ENCODE assay signal across 15 cellular contexts in the genomic region with DNA sequence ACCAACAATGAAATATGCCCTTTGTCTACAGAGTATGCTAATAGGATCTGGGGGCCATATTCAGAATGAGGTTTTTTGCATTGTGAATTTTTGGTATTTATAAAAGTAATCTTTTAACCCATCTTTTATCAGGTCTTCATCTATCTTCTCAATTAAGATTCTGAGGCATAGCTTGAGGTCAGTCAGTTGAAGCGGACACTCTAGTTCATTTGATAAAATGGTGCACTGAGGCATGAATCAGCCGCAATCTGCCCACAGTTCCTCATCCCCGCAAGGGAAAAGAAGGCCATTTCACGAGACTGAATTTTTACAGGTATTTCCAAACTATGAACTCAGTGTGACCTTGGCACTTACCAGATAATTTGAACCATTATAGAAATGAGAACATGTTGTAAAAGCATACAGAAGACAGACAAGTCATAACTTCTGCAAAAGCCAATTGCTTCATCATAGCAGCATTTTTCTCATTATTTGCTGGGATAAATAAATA. TPM values are rescaled to one million over a fixed set of nuclear protein-coding genes. Genes with fewer than 3 reads are reported as not detected.
DNase-seq lines count a peak whose midpoint lies in the region; ATAC-seq, FAIRE-seq and TF ChIP-seq lines count a peak whose summit lies in the region.
"Had no signal": no experiment of that assay in that cellular context is flagged by ENCODE, and none has a peak within 500 bp of the region (broad histone marks: within the 10 kb centered on the region; RNA-seq: fewer than 3 reads in every experiment).

No MANE protein-coding gene starts in this region.

- H3K9me3 Mint-ChIP-seq in chondrocyte (ENCODE audit: low read depth): peaks cover 6% of the 10 kb centered on the region

- no peaks in the 10 kb centered on the region for H3K27me3 Mint-ChIP-seq in chondrocyte (ENCODE audit: low read depth)
- H3K27me3 Mint-ChIP-seq: CD4-positive, alpha-beta memory T cell had no signal

- H3K9me3 ChIP-seq in HEK293 (ENCODE audit: control insufficient read depth, insufficient read depth, low read depth, low read length) (no peaks in the 10 kb centered on the region), RWPE2 (ENCODE audit: severe bottlenecking) (no peaks in the 10 kb centered on the region)
- H3K9me3 ChIP-seq: A549, BE2C had no signal

- no peak overlapping the region for H3K4me3 Mint-ChIP-seq in chondrocyte (ENCODE audit: unreplicated experiment)
- H3K4me3 Mint-ChIP-seq: CD4-positive, alpha-beta memory T cell had no signal

- CTCF ChIA-PET in HEK293 (lab: Yijun Ruan, JAX): interaction anchor here (1.0 to 1.1 kb wide), 2 partner anchors 30 to 548 kb away, joined by 3 read pairs; no protein-coding TSS in a partner anchor

- H3K4me1 Mint-ChIP-seq in chondrocyte (ENCODE audit: low read depth): no peaks in the 10 kb centered on the region
- H3K4me1 Mint-ChIP-seq: CD4-positive, alpha-beta memory T cell had no signal

- H3K36me3 ChIP-seq in HEK293 (ENCODE audit: control insufficient read depth in 2 of 2, insufficient read depth in 1 of 2, low read length in 2 of 2): no peaks in the 10 kb centered on the region
- no peaks in the 10 kb centered on the region for H3K36me3 ChIP-seq in RWPE2 (ENCODE audit: low read depth)
- H3K36me3 ChIP-seq: BE2C had no signal

- FAIRE-seq in H54 (lab: Jason Lieb, UNC) (no peak), urothelium cell line (lab: Jason Lieb, UNC) (no peak)
- FAIRE-seq: H1 had no signal

- H3K27ac Mint-ChIP-seq in chondrocyte (ENCODE audit: unreplicated experiment): no peak overlapping the region
- H3K27ac Mint-ChIP-seq: CD4-positive, alpha-beta memory T cell had no signal

- peak; percentile 6; the same call in 1 of the 3 replicates for ATAC-seq in RWPE2 (ENCODE audit: low read depth)
- ATAC-seq in esophagus mucosa: peak; percentile 15
- ATAC-seq: A549 had no signal

- TF ChIP-seq CTCF in HEK293 (tag by site-specific recombination; IDR thresholded peaks at IDR 0.05) (no peak), RWPE2 (IDR thresholded peaks at IDR 0.05; ENCODE audit: poor library complexity, severe bottlenecking) (no peak), chondrocyte (IDR thresholded peaks at IDR 0.05) (no peak)

- no peak for TF ChIP-seq POLR2A in H54 (IDR thresholded peaks at IDR 0.05; ENCODE audit: low read depth, low read length)

- H3K27ac ChIP-seq in HEK293 (ENCODE audit: extremely low read depth, low read depth, low read length): peak overlapping the region; percentile 44
- peak overlapping the region; percentile 54 for H3K27ac ChIP-seq in RWPE2 (ENCODE audit: poor library complexity, severe bottlenecking)
- H3K27ac ChIP-seq: A549, C4-2B, HL-60 had no signal

- no peaks in the 10 kb centered on the region for H3K36me3 Mint-ChIP-seq in chondrocyte (ENCODE audit: low read depth)
- H3K36me3 Mint-ChIP-seq: CD4-positive, alpha-beta memory T cell had no signal

- no peaks in the 10 kb centered on the region for H3K27me3 ChIP-seq in RWPE2 (ENCODE audit: insufficient read depth, poor library complexity, severe bottlenecking)
- H3K27me3 ChIP-seq: BE2C had no signal

- H3K4me1 ChIP-seq in HEK293 (ENCODE audit: control insufficient read depth, insufficient read depth, low read length): no peaks in the 10 kb centered on the region
- H3K4me1 ChIP-seq in RWPE2 (ENCODE audit: insufficient read depth, poor library complexity, severe bottlenecking): peaks cover 28% of the 10 kb centered on the region
- H3K4me1 ChIP-seq: A549, BE2C had no signal

- DNase-seq in RWPE2 (ENCODE audit: low spot score) (no peak), retina (peak; percentile 12), chondrocyte (ENCODE audit: low spot score) (no peak), H54 (ENCODE audit: insufficient read length, low spot score) (no peak), urothelium cell line (ENCODE audit: low spot score) (no peak)
- DNase-seq: BE2C; CD4-positive, alpha-beta memory T cell; GF-D8; HCEC 1CT had no signal

- H3K4me3 ChIP-seq in HEK293 (ENCODE audit: low read depth, low read length) (no peak overlapping the region), RWPE2 (ENCODE audit: severe bottlenecking) (no peak overlapping the region)
- H3K4me3 ChIP-seq: A549 had no signal

- POLR2A ChIA-PET in HEK293 (lab: Yijun Ruan, JAX): interaction anchor here (1.0 to 1.3 kb wide), 2 partner anchors 11 to 123 kb away, joined by 3 to 4 read pairs; no protein-coding TSS in a partner anchor

TF ChIP-seq in HEK293, 187 proteins besides CTCF, POLR2A, EP300 and RAD21:
- no peak for TF ChIP-seq ZNF350 (tag by site-specific recombination; IDR thresholded peaks at IDR 0.05)
- no peak for TF ChIP-seq ZNF133 (tag by site-specific recombination; IDR thresholded peaks at IDR 0.05)
- no peak for TF ChIP-seq ZNF843 (tag by site-specific recombination; IDR thresholded peaks at IDR 0.05)
- TF ChIP-seq KLF9 (tag by site-specific recombination; IDR thresholded peaks at IDR 0.05; ENCODE audit: low read depth): no peak
- no peak for TF ChIP-seq ZNF248 (tag by site-specific recombination; IDR thresholded peaks at IDR 0.05)
- TF ChIP-seq TSHZ1 (tag by site-specific recombination; IDR thresholded peaks at IDR 0.05; ENCODE audit: borderline replicate concordance): no peak
- no peak for TF ChIP-seq HOXC10 (CRISPR knock-in tag; IDR thresholded peaks at IDR 0.05)
- no peak for TF ChIP-seq ZNF629 (tag by site-specific recombination; IDR thresholded peaks at IDR 0.05)
- TF ChIP-seq ZNF558 (tag by site-specific recombination; IDR thresholded peaks at IDR 0.05): no peak
- TF ChIP-seq ZNF830 (tag by site-specific recombination; IDR thresholded peaks at IDR 0.05; ENCODE audit: low read depth): no peak
- no peak for TF ChIP-seq FEZF1 (tag by site-specific recombination; IDR thresholded peaks at IDR 0.05)
- no peak for TF ChIP-seq ZNF2 (tag by site-specific recombination; IDR thresholded peaks at IDR 0.05)
- no peak for TF ChIP-seq ZNF521 (tag by site-specific recombination; IDR thresholded peaks at IDR 0.05)
- TF ChIP-seq ZNF214 (tag by site-specific recombination; IDR thresholded peaks at IDR 0.05; ENCODE audit: borderline replicate concordance): no peak
- TF ChIP-seq PRDM4 (tag by site-specific recombination; IDR thresholded peaks at IDR 0.05): no peak
- TF ChIP-seq ZNF24 (tag by site-specific recombination; IDR thresholded peaks at IDR 0.05): no peak

RNA-seq across cellular contexts. Expression of gene VCX2, which starts 19.3 kb away (rescaled TPM):
- total RNA-seq in esophagus mucosa (not detected), chondrocyte (not detected in 3 replicates)
- total RNA-seq: CD4-positive, alpha-beta memory T cell; H1 had no signal
